Comparison of ENCODE assay signal across 8 cellular contexts in the genomic region with DNA sequence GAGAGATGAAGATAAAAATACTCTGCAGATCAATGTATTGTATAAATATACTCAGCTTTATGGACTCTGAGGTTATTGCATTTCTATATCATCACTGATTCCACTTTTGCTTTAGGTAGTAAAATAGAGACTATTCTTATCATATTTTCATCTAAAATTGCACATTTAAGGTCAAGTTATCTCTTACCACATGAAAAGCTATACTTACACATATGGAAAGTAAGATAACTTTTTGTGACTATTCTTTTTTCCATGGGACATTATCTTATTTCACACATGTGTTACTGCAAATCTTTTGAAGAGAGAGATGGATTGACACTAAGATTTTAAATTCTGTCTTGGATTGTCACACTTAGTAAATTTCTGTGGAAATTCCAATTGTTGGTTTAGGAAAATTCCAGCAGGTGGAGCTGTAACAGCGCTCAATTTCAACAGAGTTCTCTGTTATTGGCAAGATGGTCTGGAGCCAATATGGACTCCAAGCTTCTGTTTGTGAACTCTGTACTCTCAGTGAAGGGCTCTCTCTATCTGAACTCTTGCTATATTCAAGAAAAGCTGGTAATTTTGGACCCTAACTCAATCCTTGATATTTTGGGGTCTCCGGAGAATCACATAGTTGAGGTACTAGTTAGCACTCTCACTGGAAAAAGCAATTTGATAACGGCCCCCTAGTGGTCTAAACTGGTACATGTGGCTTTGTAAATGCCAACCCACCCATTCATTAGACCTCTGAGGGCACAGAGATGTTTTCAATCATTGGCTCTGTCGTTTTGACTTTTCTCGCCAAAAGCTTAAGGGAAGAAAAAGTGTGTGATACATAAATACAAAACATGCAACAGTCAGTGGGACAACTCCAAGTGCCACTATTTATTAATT.
DNase-seq lines count a peak whose midpoint lies in the region; ATAC-seq, FAIRE-seq and TF ChIP-seq lines count a peak whose summit lies in the region.

No MANE protein-coding gene starts in this region.

- H3K36me3 ChIP-seq in GM06990 (ENCODE audit: control insufficient read depth, insufficient read depth, low read length) (no peaks in the 10 kb centered on the region), Karpas-422 (ENCODE audit: insufficient read depth, low read length) (no peaks in the 10 kb centered on the region), psoas muscle (ENCODE audit: insufficient read depth in 1 of 2, low read depth in 1 of 2) (no peaks in the 10 kb centered on the region)

- H2AFZ ChIP-seq in Karpas-422 (ENCODE audit: low read length): no peak overlapping the region

- intact Hi-C loops in psoas muscle (cut with DNase I) (loop anchor here (5.0 kb wide), 3 partner anchors 125 to 800 kb away; no protein-coding TSS in a partner anchor), posterior vena cava (cut with DNase I) (no loop called here)

- H3K27me3 ChIP-seq in GM06990 (replicated peaks; ENCODE audit: control insufficient read depth, insufficient read depth, low read length): no peaks in the 10 kb centered on the region; the same call in 1 of the 2 replicates
- no peaks in the 10 kb centered on the region for H3K27me3 ChIP-seq in Karpas-422 (ENCODE audit: low read length)
- peaks cover 0 to 2% (median 0%) of the 10 kb centered on the region in 3 donors for H3K27me3 ChIP-seq in psoas muscle (ENCODE audit: insufficient read depth in 3 of 3, low read length in 2 of 3)

- H3K27ac ChIP-seq in Karpas-422 (ENCODE audit: low read length) (no peak overlapping the region), RWPE1 (no peak overlapping the region), psoas muscle (no peak overlapping the region)

- no peak overlapping the region for H3K9ac ChIP-seq in Karpas-422 (ENCODE audit: low read length)

- ATAC-seq in psoas muscle: peak; percentile 48 to 85 (median 70)

- H3K79me2 ChIP-seq in Karpas-422 (ENCODE audit: low read length): no peaks in the 10 kb centered on the region

- no peaks in the 10 kb centered on the region for H3K9me3 ChIP-seq in Karpas-422 (ENCODE audit: low read length)
- no peaks in the 10 kb centered on the region for H3K9me3 ChIP-seq in psoas muscle

- H3K4me1 ChIP-seq in Karpas-422 (ENCODE audit: low read length) (no peaks in the 10 kb centered on the region), psoas muscle (no peaks in the 10 kb centered on the region)

- 17 to 24% (median 20%) methylated on average over 5 of the region's 5 CpGs for WGBS in psoas muscle, 3 donors

- DNase-seq in GM06990 (ENCODE audit: extremely low read depth, insufficient read length) (peak; percentile 22), H54 (ENCODE audit: insufficient read length, low spot score) (no peak), Karpas-422 (peak; percentile 77), RWPE1 (ENCODE audit: low spot score) (peak; percentile 49), glomerular visceral epithelial cell (ENCODE audit: extremely low spot score) (peak; percentile 68), psoas muscle (no peak), posterior vena cava (ENCODE audit: low spot score) (no peak)
- peak; percentile 54 for DNase-seq in activated gamma-delta T cell treated with anti-CD3 and anti-CD28 coated beads, Interleukin-2, amount 50 U/mL, for 16 hours (ENCODE audit: low read depth)

- no peak for TF ChIP-seq POLR2A in H54 (IDR thresholded peaks at IDR 0.05; ENCODE audit: low read depth, low read length)

- CTCF ChIA-PET in RWPE1 (lab: Yijun Ruan, JAX): interaction anchor here (0.5 to 2.3 kb wide), 30 partner anchors 10 to 1827 kb away, joined by 3 to 14 read pairs (median 4); no protein-coding TSS in a partner anchor

- FAIRE-seq in H54 (lab: Jason Lieb, UNC): peak; percentile 84

- H3K4me2 ChIP-seq in Karpas-422 (ENCODE audit: low read depth, low read length, poor library complexity, severe bottlenecking): no peak overlapping the region

- no peaks in the 10 kb centered on the region for H3K9me2 ChIP-seq in Karpas-422 (replicated peaks; ENCODE audit: insufficient read depth, low read length)

- TF ChIP-seq CTCF in GM06990 (IDR thresholded peaks at IDR 0.05; ENCODE audit: insufficient read depth, low read length, poor library complexity, severe bottlenecking) (peak; percentile 79), RWPE1 (conservative IDR thresholded peaks at IDR 0.05; ENCODE audit: low read depth) (peak; percentile 85), psoas muscle (IDR thresholded peaks at IDR 0.05) (peak; percentile 67)

- H4K20me1 ChIP-seq in Karpas-422 (ENCODE audit: insufficient read depth, low read depth, low read length): no peaks in the 10 kb centered on the region

- H3K4me3 ChIP-seq in GM06990 (replicated peaks; ENCODE audit: low read depth, low read length) (no peak overlapping the region), Karpas-422 (ENCODE audit: low read length) (no peak overlapping the region), psoas muscle (no peak overlapping the region)

- POLR2A ChIA-PET in RWPE1 (lab: Yijun Ruan, JAX; ENCODE audit: low non-redundant PET): no interaction called here

Comparison
In these comparisons a context has a peak if more than half of its experiments do, and no peak if none do; other contexts are left out.
1. DNase-seq: peak in GM06990 (single experiment), Karpas-422 (single experiment), RWPE1 (single experiment), activated gamma-delta T cell treated with anti-CD3 and anti-CD28 coated beads, Interleukin-2, amount 50 U/mL, for 16 hours (single experiment) and glomerular visceral epithelial cell (single experiment); none in H54 (single experiment), psoas muscle (0 of 2) and posterior vena cava (single experiment).
2. intact Hi-C loops: an anchor here in psoas muscle (5.0 kb wide); none called in posterior vena cava.
3. Peak in every context shown above with its lines, with median percentiles within 50 percentile points of each other: CTCF ChIP-seq.